In the genomic region with DNA sequence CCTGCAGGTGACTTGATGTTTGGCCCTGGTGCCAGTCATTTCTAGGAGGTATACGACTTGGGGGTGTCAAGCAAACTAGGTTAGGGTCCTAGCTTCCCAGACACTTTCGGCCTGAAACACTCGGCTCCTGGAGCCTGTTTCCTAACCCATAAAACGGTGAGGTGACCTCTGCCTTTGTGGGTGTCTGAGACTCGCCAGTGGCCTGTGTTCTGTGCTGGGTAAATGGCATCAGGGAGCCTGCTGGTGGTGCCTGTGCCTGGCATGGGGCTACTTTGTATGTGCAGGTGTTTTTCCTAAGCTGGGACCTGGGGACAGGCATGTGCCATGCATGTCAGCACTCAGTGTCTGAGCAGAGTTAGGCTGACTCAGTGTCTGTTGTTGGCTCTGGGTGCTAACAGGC, we compare ENCODE assay signal across 15 cellular contexts.
"Had no signal": no experiment of that assay in that cellular context is flagged by ENCODE, and none has a peak within 500 bp of the region (broad histone marks: within the 10 kb centered on the region; RNA-seq: fewer than 3 reads in every experiment).

No MANE protein-coding gene starts in this region.

- H3K36me3 ChIP-seq: stomach had no signal

- ATAC-seq: activated T-cell treated with anti-CD3 and anti-CD28 coated beads, Interleukin-2, amount 50 U/mL, for 72 hours; natural killer cell had no signal

- H3K27ac Mint-ChIP-seq: activated CD4-positive, alpha-beta memory T cell treated with anti-CD3 and anti-CD28 coated beads for 36 hours; activated naive CD8-positive, alpha-beta T cell treated with anti-CD3 and anti-CD28 coated beads, Interleukin-2, amount 10 ng/mL, durations not matched to agents 7 days and 5 days; activated T-cell treated with anti-CD3 and anti-CD28 coated beads, Interleukin-2, amount 50 U/mL, for 72 hours; natural killer cell had no signal

- H3K36me3 Mint-ChIP-seq: activated CD4-positive, alpha-beta memory T cell treated with anti-CD3 and anti-CD28 coated beads for 36 hours; activated naive CD8-positive, alpha-beta T cell treated with anti-CD3 and anti-CD28 coated beads, Interleukin-2, amount 10 ng/mL, durations not matched to agents 7 days and 5 days; natural killer cell had no signal

- H3K4me1 Mint-ChIP-seq: activated naive CD8-positive, alpha-beta T cell treated with anti-CD3 and anti-CD28 coated beads, Interleukin-2, amount 10 ng/mL, durations not matched to agents 7 days and 5 days; natural killer cell had no signal

- H3K4me3 ChIP-seq: lung, stomach had no signal

- H3K9me3 Mint-ChIP-seq: activated CD4-positive, alpha-beta memory T cell treated with anti-CD3 and anti-CD28 coated beads for 36 hours; activated naive CD8-positive, alpha-beta T cell treated with anti-CD3 and anti-CD28 coated beads, Interleukin-2, amount 10 ng/mL, durations not matched to agents 7 days and 5 days; activated T-cell treated with anti-CD3 and anti-CD28 coated beads, Interleukin-2, amount 50 U/mL, for 72 hours; natural killer cell had no signal

- H3K4me3 Mint-ChIP-seq: activated CD4-positive, alpha-beta memory T cell treated with anti-CD3 and anti-CD28 coated beads for 36 hours; activated naive CD8-positive, alpha-beta T cell treated with anti-CD3 and anti-CD28 coated beads, Interleukin-2, amount 10 ng/mL, durations not matched to agents 7 days and 5 days; activated T-cell treated with anti-CD3 and anti-CD28 coated beads, Interleukin-2, amount 50 U/mL, for 72 hours; natural killer cell had no signal

- H3K27me3 Mint-ChIP-seq: activated naive CD8-positive, alpha-beta T cell treated with anti-CD3 and anti-CD28 coated beads, Interleukin-2, amount 10 ng/mL, durations not matched to agents 7 days and 5 days had no signal

- H3K27ac ChIP-seq: epithelial cell of prostate, stomach had no signal

- H3K9me3 ChIP-seq: stomach had no signal

- DNase-seq: activated CD4-positive, alpha-beta memory T cell treated with anti-CD3 and anti-CD28 coated beads for 36 hours; activated CD4-positive, CD25-positive, alpha-beta regulatory T cell treated with anti-CD3 and anti-CD28 coated beads, Interleukin-2, amount 50 U/mL, for 72 hours; activated CD8-positive, alpha-beta memory T cell treated with anti-CD3 and anti-CD28 coated beads, Interleukin-2, amount 50 U/mL, for 4 hours; activated naive CD8-positive, alpha-beta T cell treated with anti-CD3 and anti-CD28 coated beads, Interleukin-2, amount 10 ng/mL, durations not matched to agents 7 days and 5 days; activated T-cell treated with anti-CD3 and anti-CD28 coated beads, Interleukin-2, amount 50 U/mL, for 72 hours; caudate nucleus; cortex of kidney; effector memory CD4-positive, alpha-beta T cell; hippocampal formation; natural killer cell; stimulated activated CD4-positive, alpha-beta T cell treated with anti-CD3 and anti-CD28 coated beads, Interleukin-4, amount 100 ng/mL, for 1 hour; stimulated activated CD8-positive, alpha-beta memory T cell treated with anti-CD3 and anti-CD28 coated beads, Interleukin-4, amount 100 ng/mL, for 48 hours; stomach had no signal
